Comparison of ENCODE assay signal across 19 cellular contexts in genomic region chr9:114176601-114177295, GRCh38. TPM values are rescaled to one million over a fixed set of nuclear protein-coding genes. Genes with fewer than 3 reads are reported as not detected.
DNase-seq lines count a peak whose midpoint lies in the region; ATAC-seq, FAIRE-seq and TF ChIP-seq lines count a peak whose summit lies in the region.
"Had no signal": no experiment of that assay in that cellular context is flagged by ENCODE, and none has a peak within 500 bp of the region (broad histone marks: within the 10 kb centered on the region; RNA-seq: fewer than 3 reads in every experiment).

No MANE protein-coding gene starts in this region.

- H2BK5ac ChIP-seq in IMR-90 (ENCODE audit: low read depth, low read length, poor library complexity, severe bottlenecking) = no peak overlapping the region

- peak overlapping the region; percentile 41; the same call in 1 of the 2 replicates for H3K56ac ChIP-seq in IMR-90 (ENCODE audit: extremely low read depth, insufficient read depth, low read length)

- POLR2A ChIA-PET in IMR-90 (lab: Charles Lee; ENCODE audit: unreplicated experiment) = no interaction called here
- POLR2A ChIA-PET in activated CD4-positive, alpha-beta memory T cell treated with anti-CD3 and anti-CD28 coated beads for 36 hours (lab: Charles Lee) = no interaction called here

- H3K36me3 ChIP-seq in IMR-90 (ENCODE audit: control insufficient read depth, insufficient read depth, low read length) (no peaks in the 10 kb centered on the region), bronchial epithelial cell (ENCODE audit: control insufficient read depth, insufficient read depth, low read length) (peaks cover 4% of the 10 kb centered on the region), muscle layer of colon (ENCODE audit: insufficient read depth, low read length) (no peaks in the 10 kb centered on the region), uterus (no peaks in the 10 kb centered on the region)
- H3K36me3 ChIP-seq: esophagus squamous epithelium had no signal

- no peaks in the 10 kb centered on the region for H3K27me3 Mint-ChIP-seq in activated CD4-positive, alpha-beta memory T cell treated with anti-CD3 and anti-CD28 coated beads for 36 hours
- H3K27me3 Mint-ChIP-seq: activated naive CD8-positive, alpha-beta T cell treated with anti-CD3 and anti-CD28 coated beads, Interleukin-2, amount 50 U/mL, for 24 hours had no signal

- H3K9ac ChIP-seq in IMR-90 (ENCODE audit: low read depth, low read length) (no peak overlapping the region), muscle layer of colon (ENCODE audit: low read length) (no peak overlapping the region)

- no peak for TF ChIP-seq CTCF in IMR-90 (conservative IDR thresholded peaks at IDR 0.05; ENCODE audit: low read depth, low read length)
- no peak for TF ChIP-seq CTCF in bronchial epithelial cell (IDR thresholded peaks at IDR 0.05; ENCODE audit: insufficient read depth, low read length, severe bottlenecking)
- TF ChIP-seq CTCF in uterus (IDR thresholded peaks at IDR 0.05) = no peak

- H3K4ac ChIP-seq in IMR-90 (ENCODE audit: low read depth, low read length) = peak overlapping the region; percentile 84

- peak overlapping the region; percentile 26 for H2AFZ ChIP-seq in IMR-90 (replicated peaks; ENCODE audit: low read length, poor library complexity)

- H4K5ac ChIP-seq in IMR-90 (ENCODE audit: low read depth, low read length) = no peak overlapping the region

- H2BK15ac ChIP-seq in IMR-90 (ENCODE audit: low read depth, low read length) = peak overlapping the region; percentile 25; the same call in 1 of the 3 replicates

- H3K9me3 Mint-ChIP-seq in activated CD4-positive, alpha-beta memory T cell treated with anti-CD3 and anti-CD28 coated beads for 36 hours = no peaks in the 10 kb centered on the region
- H3K9me3 Mint-ChIP-seq: activated naive CD8-positive, alpha-beta T cell treated with anti-CD3 and anti-CD28 coated beads, Interleukin-2, amount 50 U/mL, for 24 hours; CD4-positive, alpha-beta memory T cell; dendritic cell treated with granulocyte-macrophage colony-stimulating factor and Interleukin-4, amounts not matched to agents 40 ng/mL and 50 ng/mL, for 4 days had no signal

- H2BK20ac ChIP-seq in IMR-90 (ENCODE audit: low read depth, low read length) = peak overlapping the region; percentile 80

- no peak for DNase-seq in IMR-90
- DNase-seq in bronchial epithelial cell (ENCODE audit: low read depth) = no peak
- no peak for DNase-seq in uterus
- DNase-seq in DMS53 (lab: John Stamatoyannopoulos, UW) = no peak
- DNase-seq in activated CD4-positive, alpha-beta memory T cell treated with anti-CD3 and anti-CD28 coated beads for 36 hours = no peak
- DNase-seq in NK-92 (lab: John Stamatoyannopoulos, UW; ENCODE audit: unreplicated experiment) = no peak
- DNase-seq: activated CD4-positive, alpha-beta T cell treated with anti-CD3 and anti-CD28 coated beads, Interleukin-2, amount 50 U/mL, for 1 hour; activated naive CD8-positive, alpha-beta T cell treated with anti-CD3 and anti-CD28 coated beads, Interleukin-2, amount 50 U/mL, for 24 hours; activated T-cell treated with anti-CD3 and anti-CD28 coated beads, Interleukin-2, amount 50 U/mL, for 48 hours; CD4-positive, alpha-beta memory T cell; esophagus squamous epithelium; mammary epithelial cell; MM.1S; NK-92 treated with Interleukin-12 subunit alpha and Interleukin-12 subunit beta, amount 100 ng/mL, for 24 hours; occipital lobe; SHP77 treated with DMSO at 0.1 percent for 48 hours had no signal

- H3K9me3 ChIP-seq in IMR-90 (ENCODE audit: control insufficient read depth, insufficient read depth, low read length) = no peaks in the 10 kb centered on the region
- H3K9me3 ChIP-seq in muscle layer of colon (ENCODE audit: low read length) = no peaks in the 10 kb centered on the region
- H3K9me3 ChIP-seq in uterus = no peaks in the 10 kb centered on the region
- H3K9me3 ChIP-seq: esophagus squamous epithelium had no signal

- dilution Hi-C loops in IMR-90 (cut with HindIII; ENCODE audit: low sequenced_read_pairs, unreplicated experiment) = no loop called here

- no peaks in the 10 kb centered on the region for H3K27me3 ChIP-seq in IMR-90 (ENCODE audit: control insufficient read depth, insufficient read depth, low read length)
- H3K27me3 ChIP-seq in bronchial epithelial cell (ENCODE audit: control insufficient read depth, insufficient read depth, low read length) = no peaks in the 10 kb centered on the region
- no peaks in the 10 kb centered on the region for H3K27me3 ChIP-seq in muscle layer of colon (ENCODE audit: control insufficient read depth in 1 of 2, insufficient read depth in 2 of 2, low read length in 2 of 2)
- H3K27me3 ChIP-seq in uterus = no peaks in the 10 kb centered on the region
- H3K27me3 ChIP-seq: esophagus squamous epithelium had no signal

- peaks cover 49% of the 10 kb centered on the region for H3K4me1 ChIP-seq in IMR-90 (ENCODE audit: control insufficient read depth, insufficient read depth, low read length)
- peaks cover 93% of the 10 kb centered on the region for H3K4me1 ChIP-seq in muscle layer of colon (ENCODE audit: insufficient read depth, low read length)
- peaks cover 0 to 46% of the 10 kb centered on the region in 2 donors for H3K4me1 ChIP-seq in uterus

- H3K4me3 Mint-ChIP-seq in activated CD4-positive, alpha-beta memory T cell treated with anti-CD3 and anti-CD28 coated beads for 36 hours = no peak overlapping the region
- H3K4me3 Mint-ChIP-seq: activated naive CD8-positive, alpha-beta T cell treated with anti-CD3 and anti-CD28 coated beads, Interleukin-2, amount 50 U/mL, for 24 hours; CD4-positive, alpha-beta memory T cell; dendritic cell treated with granulocyte-macrophage colony-stimulating factor and Interleukin-4, amounts not matched to agents 40 ng/mL and 50 ng/mL, for 4 days had no signal

- peak overlapping the region in 1 of 2 experiments; percentile 73; a peak in 1 of 4 replicates for H4K8ac ChIP-seq in IMR-90 (ENCODE audit: low read depth in 2 of 2, low read length in 2 of 2)

- peaks cover 43% of the 10 kb centered on the region for H3K9me1 ChIP-seq in IMR-90 (ENCODE audit: insufficient read depth, low read length)

- intact Hi-C loops in IMR-90 (cut with micrococcal nuclease) (no loop called here), uterus (cut with DNase I; ENCODE audit: low total_unique reads) (no loop called here)
- intact Hi-C loops in activated CD4-positive, alpha-beta memory T cell treated with anti-CD3 and anti-CD28 coated beads for 36 hours (cut with micrococcal nuclease) = no loop called here

- peak overlapping the region; percentile 86 for H2BK120ac ChIP-seq in IMR-90 (ENCODE audit: low read depth, low read length)

- WGBS in IMR-90 (ENCODE audit: extremely low coverage in 2 of 2, insufficient read length in 1 of 2), 2 experiments = 80% methylated on average over 6 of the region's 11 CpGs; no CpG with 5 or more reads in 1 of the 2 experiments

- peaks cover 10 to 79% of the 10 kb centered on the region in 2 experiments for H3K79me1 ChIP-seq in IMR-90 (ENCODE audit: low read depth in 1 of 2, low read length in 2 of 2)

- H3K23ac ChIP-seq in IMR-90 (ENCODE audit: low read depth, low read length) = peak overlapping the region; percentile 76; the same call in 1 of the 2 replicates

- H3K14ac ChIP-seq in IMR-90 (replicated peaks; ENCODE audit: low read depth, low read length) = peak overlapping the region; percentile 65

- H3K4me1 Mint-ChIP-seq in activated CD4-positive, alpha-beta memory T cell treated with anti-CD3 and anti-CD28 coated beads for 36 hours (ENCODE audit: low read depth) = no peaks in the 10 kb centered on the region
- H3K4me1 Mint-ChIP-seq: activated naive CD8-positive, alpha-beta T cell treated with anti-CD3 and anti-CD28 coated beads, Interleukin-2, amount 50 U/mL, for 24 hours; CD4-positive, alpha-beta memory T cell had no signal

- no peak for ATAC-seq in IMR-90 (ENCODE audit: low read depth)
- ATAC-seq: activated naive CD8-positive, alpha-beta T cell treated with anti-CD3 and anti-CD28 coated beads, Interleukin-2, amount 50 U/mL, for 24 hours had no signal

- no peak for TF ChIP-seq RAD21 in IMR-90 (IDR thresholded peaks at IDR 0.05; ENCODE audit: low read length)

- H2AK9ac ChIP-seq in IMR-90 (replicated peaks; ENCODE audit: low read depth, low read length, poor library complexity) = peak overlapping the region; percentile 74

- H3K18ac ChIP-seq in IMR-90 (ENCODE audit: low read depth, low read length) = peak overlapping the region; percentile 15; the same call in 1 of the 2 replicates

- H4K91ac ChIP-seq in IMR-90 (ENCODE audit: insufficient read depth, low read depth, low read length) = peak overlapping the region; percentile 62

- no TSS peak for BruUV-seq in IMR-90 (replicated peaks; lab: Mats Ljungman, UMichigan)

- FAIRE-seq in bronchial epithelial cell (lab: Jason Lieb, UNC) = peak; percentile 47
- FAIRE-seq: GM19239 had no signal

- H2AK5ac ChIP-seq in IMR-90 (ENCODE audit: low read depth, low read length) = peak overlapping the region; percentile 85

- in situ Hi-C loops in IMR-90 (cut with MboI; ENCODE audit: low sequenced_read_pairs) = no loop called here

- H3K4me2 ChIP-seq in IMR-90 (ENCODE audit: low read depth, low read length) = no peak overlapping the region

- peaks cover 4% of the 10 kb centered on the region for H4K20me1 ChIP-seq in IMR-90 (ENCODE audit: insufficient read depth, low read length)

- H3K4me3 ChIP-seq in IMR-90 (ENCODE audit: insufficient read depth, low read depth, low read length) (no peak overlapping the region), bronchial epithelial cell (ENCODE audit: low read depth, low read length) (no peak overlapping the region), muscle layer of colon (ENCODE audit: low read depth in 1 of 2, low read length in 2 of 2) (no peak overlapping the region), uterus (no peak overlapping the region)
- H3K4me3 ChIP-seq: esophagus squamous epithelium had no signal

- no peak overlapping the region; the same call in 1 of the 2 replicates for H3K27ac ChIP-seq in IMR-90 (ENCODE audit: insufficient read depth, low read length)
- H3K27ac ChIP-seq in muscle layer of colon (ENCODE audit: low read depth, low read length) = peak overlapping the region; percentile 62
- peak overlapping the region; percentile 82 to 91 for H3K27ac ChIP-seq in uterus

- CTCF ChIA-PET in IMR-90 (lab: Yijun Ruan, JAX) = no interaction called here
- CTCF ChIA-PET in activated CD4-positive, alpha-beta memory T cell treated with anti-CD3 and anti-CD28 coated beads for 36 hours (lab: Charles Lee) = interaction anchor here (1.0 kb wide), 1 partner anchor 115 kb away, joined by 3 read pairs; no protein-coding TSS in a partner anchor

- H3K36me3 Mint-ChIP-seq in activated CD4-positive, alpha-beta memory T cell treated with anti-CD3 and anti-CD28 coated beads for 36 hours = no peaks in the 10 kb centered on the region
- H3K36me3 Mint-ChIP-seq: CD4-positive, alpha-beta memory T cell had no signal

- H3K27ac Mint-ChIP-seq in activated CD4-positive, alpha-beta memory T cell treated with anti-CD3 and anti-CD28 coated beads for 36 hours = no peak overlapping the region
- H3K27ac Mint-ChIP-seq: activated naive CD8-positive, alpha-beta T cell treated with anti-CD3 and anti-CD28 coated beads, Interleukin-2, amount 50 U/mL, for 24 hours; CD4-positive, alpha-beta memory T cell; dendritic cell treated with granulocyte-macrophage colony-stimulating factor and Interleukin-4, amounts not matched to agents 40 ng/mL and 50 ng/mL, for 4 days had no signal

- TF ChIP-seq POLR2A in IMR-90 (IDR thresholded peaks at IDR 0.05; ENCODE audit: low read depth, low read length) = no peak
- TF ChIP-seq POLR2A in uterus (IDR thresholded peaks at IDR 0.05) = no peak

RNA-seq across cellular contexts. Expression of gene COL27A1, which starts 21.4 kb away (rescaled TPM):
- total RNA-seq in IMR-90 (2012; rRNA removed) = 2.2 and 3.2 TPM in 2 replicates
- polyA plus RNA-seq in IMR-90 (2012; rRNA removed) = 18.3 and 23.2 TPM in 2 replicates
- polyA plus RNA-seq in IMR-90 (2012; cell fraction: cytosol; rRNA removed) = 6.8 and 9.7 TPM in 2 replicates
- polyA plus RNA-seq in IMR-90 (2012; cell fraction: nucleus; rRNA removed; ENCODE audit: low replicate concordance) = 118 and 194 TPM in 2 replicates
- 1.3 and 2.2 TPM in 2 replicates for total RNA-seq in bronchial epithelial cell
- total RNA-seq in uterus = 10 to 100 TPM in 3 of 4 donors, 1 to 10 TPM in 1; 7.9 to 52.9 (median 43.3) TPM
- 1 to 10 TPM; 4.0 to 4.1 TPM for total RNA-seq in activated CD4-positive, alpha-beta memory T cell treated with anti-CD3 and anti-CD28 coated beads for 36 hours
- polyA plus RNA-seq: CD4-positive, alpha-beta memory T cell had no signal
